Comparison of ENCODE assay signal across 1 cellular context in the genomic region with DNA sequence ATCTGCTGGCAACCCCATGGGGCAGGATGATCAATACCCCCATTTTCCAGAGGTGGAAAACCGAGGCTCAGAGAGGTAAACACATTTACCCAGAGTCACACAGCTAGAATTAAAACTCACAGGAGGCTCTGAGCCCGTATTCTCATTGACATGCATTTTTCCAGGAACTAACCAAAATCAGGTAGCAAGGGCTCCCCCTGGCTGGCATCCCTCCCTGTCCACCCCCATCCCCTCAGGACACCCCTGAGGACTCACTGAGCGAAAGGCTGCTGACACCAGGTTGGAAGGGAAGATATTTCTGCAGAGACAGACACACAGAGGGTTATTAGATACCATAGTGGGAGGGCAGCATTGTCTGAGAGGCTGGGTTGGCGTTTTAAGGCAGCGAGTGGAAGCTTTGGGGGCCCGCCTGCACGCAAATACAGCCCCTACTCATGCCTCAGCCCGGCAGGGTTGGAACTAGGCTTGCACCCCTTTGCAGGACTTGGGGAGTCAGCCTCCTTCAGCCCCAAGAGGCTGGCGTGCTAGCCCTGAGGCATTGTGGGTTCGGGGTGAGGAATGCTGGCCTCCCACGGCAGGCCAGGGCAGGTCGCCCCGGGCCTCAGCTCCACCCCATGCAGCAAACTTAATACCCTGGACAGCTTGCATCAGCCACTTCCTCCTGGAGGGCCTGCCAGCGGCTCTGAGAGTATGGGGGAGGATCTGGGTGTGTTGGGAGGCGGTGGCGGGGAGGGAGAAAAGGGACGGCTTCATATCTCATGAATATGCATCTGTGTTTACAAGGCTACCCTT.
TF ChIP-seq lines count a peak whose summit lies in the region.

No MANE protein-coding gene starts in this region.

TF ChIP-seq in K562, 482 proteins besides CTCF, POLR2A, EP300 and RAD21 (continued from another document and continues in another):
- TF ChIP-seq CXXC5 (CRISPR knock-in tag; IDR thresholded peaks at IDR 0.05) (peak; percentile 54), RFX1 (IDR thresholded peaks at IDR 0.05) (no peak), PHTF2 (CRISPR knock-in tag; IDR thresholded peaks at IDR 0.05) (no peak), CCAR2 (IDR thresholded peaks at IDR 0.05; ENCODE audit: low read depth, low read length) (no peak), TAF7 (tag; IDR thresholded peaks at IDR 0.05) (peak; percentile 60), NFE2L1 (tag; IDR thresholded peaks at IDR 0.05; ENCODE audit: borderline replicate concordance, low read depth) (no peak), HMG20B (CRISPR knock-in tag; IDR thresholded peaks at IDR 0.05) (no peak), PHB (CRISPR knock-in tag; IDR thresholded peaks at IDR 0.05) (no peak), RBBP5 (IDR thresholded peaks at IDR 0.05; ENCODE audit: borderline replicate concordance, insufficient read depth, low read length, poor library complexity, severe bottlenecking) (peak; percentile 11), SRSF3 (IDR thresholded peaks at IDR 0.05; ENCODE audit: insufficient read depth, low read length) (0 out of 2 replicates have a peak, but pooled peaks have one; percentile 62), POLR2AphosphoS2 (IDR thresholded peaks at IDR 0.05; ENCODE audit: low read length) (peak; percentile 95), STAT5A (IDR thresholded peaks at IDR 0.05; ENCODE audit: borderline replicate concordance, low read length) (no peak), C11orf30 (IDR thresholded peaks at IDR 0.05; ENCODE audit: low read depth) (no peak), CHCHD3 (CRISPR knock-in tag; IDR thresholded peaks at IDR 0.05) (no peak), TCFL5 (CRISPR knock-in tag; conservative IDR thresholded peaks at IDR 0.05) (no peak), NCOR1 (IDR thresholded peaks at IDR 0.05) (peak; percentile 23; the same call in 1 of the 2 replicates), JUN (IDR thresholded peaks at IDR 0.05; ENCODE audit: borderline replicate concordance, low read depth, low read length) (peak; percentile 78), JUN (CRISPR knock-in tag; IDR thresholded peaks at IDR 0.05; ENCODE audit: borderline replicate concordance) (no peak), ZNF224 (CRISPR knock-in tag; IDR thresholded peaks at IDR 0.05) (no peak), NRF1 (conservative IDR thresholded peaks at IDR 0.05 in 1 of 2, IDR thresholded peaks at IDR 0.05 in 1 of 2) (peak; percentile 44 to 55; a peak in 3 of 4 replicates), TAL1 (IDR thresholded peaks at IDR 0.05) (no peak), ZBTB7A (IDR thresholded peaks at IDR 0.05; ENCODE audit: borderline replicate concordance, control insufficient read depth, low read depth, low read length) (peak; percentile 29; the same call in 1 of the 2 replicates), CBX1 (IDR thresholded peaks at IDR 0.05; ENCODE audit: low read depth) (no peak), CREM (IDR thresholded peaks at IDR 0.05; ENCODE audit: low read depth) (no peak), ETV6 (IDR thresholded peaks at IDR 0.05; ENCODE audit: borderline replicate concordance in 1 of 2, low read depth in 2 of 2, low read length in 1 of 2) (peak; percentile 89 to 93), ETV6 (CRISPR knock-in tag; IDR thresholded peaks at IDR 0.05; ENCODE audit: borderline replicate concordance) (no peak), MAFF (IDR thresholded peaks at IDR 0.05; ENCODE audit: low read length) (no peak), ARHGAP35 (IDR thresholded peaks at IDR 0.05; ENCODE audit: partially characterized antibody) (no peak), ETV5 (CRISPR knock-in tag; IDR thresholded peaks at IDR 0.05; ENCODE audit: low read depth) (peak; percentile 45), PHB2 (IDR thresholded peaks at IDR 0.05; ENCODE audit: low read depth) (no peak), NR3C1 (CRISPR knock-in tag; IDR thresholded peaks at IDR 0.05) (no peak), TAF15 (IDR thresholded peaks at IDR 0.05; ENCODE audit: low read depth, low read length) (no peak), ZC3H11A (IDR thresholded peaks at IDR 0.05; ENCODE audit: low read depth, low read length) (no peak)
- TF ChIP-seq, protein P1, sequence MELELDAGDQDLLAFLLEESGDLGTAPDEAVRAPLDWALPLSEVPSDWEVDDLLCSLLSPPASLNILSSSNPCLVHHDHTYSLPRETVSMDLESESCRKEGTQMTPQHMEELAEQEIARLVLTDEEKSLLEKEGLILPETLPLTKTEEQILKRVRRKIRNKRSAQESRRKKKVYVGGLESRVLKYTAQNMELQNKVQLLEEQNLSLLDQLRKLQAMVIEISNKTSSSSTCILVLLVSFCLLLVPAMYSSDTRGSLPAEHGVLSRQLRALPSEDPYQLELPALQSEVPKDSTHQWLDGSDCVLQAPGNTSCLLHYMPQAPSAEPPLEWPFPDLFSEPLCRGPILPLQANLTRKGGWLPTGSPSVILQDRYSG (tag; conservative IDR thresholded peaks at IDR 0.05; ENCODE audit: low read depth): no peak
- TF ChIP-seq, protein P2, sequence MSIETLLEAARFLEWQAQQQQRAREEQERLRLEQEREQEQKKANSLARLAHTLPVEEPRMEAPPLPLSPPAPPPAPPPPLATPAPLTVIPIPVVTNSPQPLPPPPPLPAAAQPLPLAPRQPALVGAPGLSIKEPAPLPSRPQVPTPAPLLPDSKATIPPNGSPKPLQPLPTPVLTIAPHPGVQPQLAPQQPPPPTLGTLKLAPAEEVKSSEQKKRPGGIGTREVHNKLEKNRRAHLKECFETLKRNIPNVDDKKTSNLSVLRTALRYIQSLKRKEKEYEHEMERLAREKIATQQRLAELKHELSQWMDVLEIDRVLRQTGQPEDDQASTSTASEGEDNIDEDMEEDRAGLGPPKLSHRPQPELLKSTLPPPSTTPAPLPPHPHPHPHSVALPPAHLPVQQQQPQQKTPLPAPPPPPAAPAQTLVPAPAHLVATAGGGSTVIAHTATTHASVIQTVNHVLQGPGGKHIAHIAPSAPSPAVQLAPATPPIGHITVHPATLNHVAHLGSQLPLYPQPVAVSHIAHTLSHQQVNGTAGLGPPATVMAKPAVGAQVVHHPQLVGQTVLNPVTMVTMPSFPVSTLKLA (conservative IDR thresholded peaks at IDR 0.05): peak; percentile 60 to 73
- TF ChIP-seq, protein P3, sequence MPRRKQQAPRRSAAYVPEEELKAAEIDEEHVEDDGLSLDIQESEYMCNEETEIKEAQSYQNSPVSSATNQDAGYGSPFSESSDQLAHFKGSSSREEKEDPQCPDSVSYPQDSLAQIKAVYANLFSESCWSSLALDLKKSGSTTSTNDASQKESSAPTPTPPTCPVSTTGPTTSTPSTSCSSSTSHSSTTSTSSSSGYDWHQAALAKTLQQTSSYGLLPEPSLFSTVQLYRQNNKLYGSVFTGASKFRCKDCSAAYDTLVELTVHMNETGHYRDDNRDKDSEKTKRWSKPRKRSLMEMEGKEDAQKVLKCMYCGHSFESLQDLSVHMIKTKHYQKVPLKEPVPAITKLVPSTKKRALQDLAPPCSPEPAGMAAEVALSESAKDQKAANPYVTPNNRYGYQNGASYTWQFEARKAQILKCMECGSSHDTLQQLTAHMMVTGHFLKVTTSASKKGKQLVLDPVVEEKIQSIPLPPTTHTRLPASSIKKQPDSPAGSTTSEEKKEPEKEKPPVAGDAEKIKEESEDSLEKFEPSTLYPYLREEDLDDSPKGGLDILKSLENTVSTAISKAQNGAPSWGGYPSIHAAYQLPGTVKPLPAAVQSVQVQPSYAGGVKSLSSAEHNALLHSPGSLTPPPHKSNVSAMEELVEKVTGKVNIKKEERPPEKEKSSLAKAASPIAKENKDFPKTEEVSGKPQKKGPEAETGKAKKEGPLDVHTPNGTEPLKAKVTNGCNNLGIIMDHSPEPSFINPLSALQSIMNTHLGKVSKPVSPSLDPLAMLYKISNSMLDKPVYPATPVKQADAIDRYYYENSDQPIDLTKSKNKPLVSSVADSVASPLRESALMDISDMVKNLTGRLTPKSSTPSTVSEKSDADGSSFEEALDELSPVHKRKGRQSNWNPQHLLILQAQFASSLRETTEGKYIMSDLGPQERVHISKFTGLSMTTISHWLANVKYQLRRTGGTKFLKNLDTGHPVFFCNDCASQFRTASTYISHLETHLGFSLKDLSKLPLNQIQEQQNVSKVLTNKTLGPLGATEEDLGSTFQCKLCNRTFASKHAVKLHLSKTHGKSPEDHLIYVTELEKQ (CRISPR knock-in tag; IDR thresholded peaks at IDR 0.05): no peak
- TF ChIP-seq, protein P4, sequence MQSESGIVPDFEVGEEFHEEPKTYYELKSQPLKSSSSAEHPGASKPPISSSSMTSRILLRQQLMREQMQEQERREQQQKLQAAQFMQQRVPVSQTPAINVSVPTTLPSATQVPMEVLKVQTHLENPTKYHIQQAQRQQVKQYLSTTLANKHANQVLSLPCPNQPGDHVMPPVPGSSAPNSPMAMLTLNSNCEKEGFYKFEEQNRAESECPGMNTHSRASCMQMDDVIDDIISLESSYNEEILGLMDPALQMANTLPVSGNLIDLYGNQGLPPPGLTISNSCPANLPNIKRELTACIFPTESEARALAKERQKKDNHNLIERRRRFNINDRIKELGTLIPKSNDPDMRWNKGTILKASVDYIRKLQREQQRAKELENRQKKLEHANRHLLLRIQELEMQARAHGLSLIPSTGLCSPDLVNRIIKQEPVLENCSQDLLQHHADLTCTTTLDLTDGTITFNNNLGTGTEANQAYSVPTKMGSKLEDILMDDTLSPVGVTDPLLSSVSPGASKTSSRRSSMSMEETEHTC (IDR thresholded peaks at IDR 0.05): no peak
- TF ChIP-seq, protein P5, sequence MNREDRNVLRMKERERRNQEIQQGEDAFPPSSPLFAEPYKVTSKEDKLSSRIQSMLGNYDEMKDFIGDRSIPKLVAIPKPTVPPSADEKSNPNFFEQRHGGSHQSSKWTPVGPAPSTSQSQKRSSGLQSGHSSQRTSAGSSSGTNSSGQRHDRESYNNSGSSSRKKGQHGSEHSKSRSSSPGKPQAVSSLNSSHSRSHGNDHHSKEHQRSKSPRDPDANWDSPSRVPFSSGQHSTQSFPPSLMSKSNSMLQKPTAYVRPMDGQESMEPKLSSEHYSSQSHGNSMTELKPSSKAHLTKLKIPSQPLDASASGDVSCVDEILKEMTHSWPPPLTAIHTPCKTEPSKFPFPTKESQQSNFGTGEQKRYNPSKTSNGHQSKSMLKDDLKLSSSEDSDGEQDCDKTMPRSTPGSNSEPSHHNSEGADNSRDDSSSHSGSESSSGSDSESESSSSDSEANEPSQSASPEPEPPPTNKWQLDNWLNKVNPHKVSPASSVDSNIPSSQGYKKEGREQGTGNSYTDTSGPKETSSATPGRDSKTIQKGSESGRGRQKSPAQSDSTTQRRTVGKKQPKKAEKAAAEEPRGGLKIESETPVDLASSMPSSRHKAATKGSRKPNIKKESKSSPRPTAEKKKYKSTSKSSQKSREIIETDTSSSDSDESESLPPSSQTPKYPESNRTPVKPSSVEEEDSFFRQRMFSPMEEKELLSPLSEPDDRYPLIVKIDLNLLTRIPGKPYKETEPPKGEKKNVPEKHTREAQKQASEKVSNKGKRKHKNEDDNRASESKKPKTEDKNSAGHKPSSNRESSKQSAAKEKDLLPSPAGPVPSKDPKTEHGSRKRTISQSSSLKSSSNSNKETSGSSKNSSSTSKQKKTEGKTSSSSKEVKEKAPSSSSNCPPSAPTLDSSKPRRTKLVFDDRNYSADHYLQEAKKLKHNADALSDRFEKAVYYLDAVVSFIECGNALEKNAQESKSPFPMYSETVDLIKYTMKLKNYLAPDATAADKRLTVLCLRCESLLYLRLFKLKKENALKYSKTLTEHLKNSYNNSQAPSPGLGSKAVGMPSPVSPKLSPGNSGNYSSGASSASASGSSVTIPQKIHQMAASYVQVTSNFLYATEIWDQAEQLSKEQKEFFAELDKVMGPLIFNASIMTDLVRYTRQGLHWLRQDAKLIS (CRISPR knock-in tag; IDR thresholded peaks at IDR 0.05): peak; percentile 85; the same call in 1 of the 2 replicates
- TF ChIP-seq, protein P6, sequence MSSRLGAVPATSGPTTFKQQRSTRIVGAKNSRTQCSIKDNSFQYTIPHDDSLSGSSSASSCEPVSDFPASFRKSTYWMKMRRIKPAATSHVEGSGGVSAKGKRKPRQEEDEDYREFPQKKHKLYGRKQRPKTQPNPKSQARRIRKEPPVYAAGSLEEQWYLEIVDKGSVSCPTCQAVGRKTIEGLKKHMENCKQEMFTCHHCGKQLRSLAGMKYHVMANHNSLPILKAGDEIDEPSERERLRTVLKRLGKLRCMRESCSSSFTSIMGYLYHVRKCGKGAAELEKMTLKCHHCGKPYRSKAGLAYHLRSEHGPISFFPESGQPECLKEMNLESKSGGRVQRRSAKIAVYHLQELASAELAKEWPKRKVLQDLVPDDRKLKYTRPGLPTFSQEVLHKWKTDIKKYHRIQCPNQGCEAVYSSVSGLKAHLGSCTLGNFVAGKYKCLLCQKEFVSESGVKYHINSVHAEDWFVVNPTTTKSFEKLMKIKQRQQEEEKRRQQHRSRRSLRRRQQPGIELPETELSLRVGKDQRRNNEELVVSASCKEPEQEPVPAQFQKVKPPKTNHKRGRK (tag; IDR thresholded peaks at IDR 0.05): no peak
- TF ChIP-seq, protein P7, sequence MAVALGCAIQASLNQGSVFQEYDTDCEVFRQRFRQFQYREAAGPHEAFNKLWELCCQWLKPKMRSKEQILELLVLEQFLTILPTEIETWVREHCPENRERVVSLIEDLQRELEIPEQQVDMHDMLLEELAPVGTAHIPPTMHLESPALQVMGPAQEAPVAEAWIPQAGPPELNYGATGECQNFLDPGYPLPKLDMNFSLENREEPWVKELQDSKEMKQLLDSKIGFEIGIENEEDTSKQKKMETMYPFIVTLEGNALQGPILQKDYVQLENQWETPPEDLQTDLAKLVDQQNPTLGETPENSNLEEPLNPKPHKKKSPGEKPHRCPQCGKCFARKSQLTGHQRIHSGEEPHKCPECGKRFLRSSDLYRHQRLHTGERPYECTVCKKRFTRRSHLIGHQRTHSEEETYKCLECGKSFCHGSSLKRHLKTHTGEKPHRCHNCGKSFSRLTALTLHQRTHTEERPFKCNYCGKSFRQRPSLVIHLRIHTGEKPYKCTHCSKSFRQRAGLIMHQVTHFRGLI (CRISPR knock-in tag; IDR thresholded peaks at IDR 0.05): no peak
- TF ChIP-seq, protein P8, sequence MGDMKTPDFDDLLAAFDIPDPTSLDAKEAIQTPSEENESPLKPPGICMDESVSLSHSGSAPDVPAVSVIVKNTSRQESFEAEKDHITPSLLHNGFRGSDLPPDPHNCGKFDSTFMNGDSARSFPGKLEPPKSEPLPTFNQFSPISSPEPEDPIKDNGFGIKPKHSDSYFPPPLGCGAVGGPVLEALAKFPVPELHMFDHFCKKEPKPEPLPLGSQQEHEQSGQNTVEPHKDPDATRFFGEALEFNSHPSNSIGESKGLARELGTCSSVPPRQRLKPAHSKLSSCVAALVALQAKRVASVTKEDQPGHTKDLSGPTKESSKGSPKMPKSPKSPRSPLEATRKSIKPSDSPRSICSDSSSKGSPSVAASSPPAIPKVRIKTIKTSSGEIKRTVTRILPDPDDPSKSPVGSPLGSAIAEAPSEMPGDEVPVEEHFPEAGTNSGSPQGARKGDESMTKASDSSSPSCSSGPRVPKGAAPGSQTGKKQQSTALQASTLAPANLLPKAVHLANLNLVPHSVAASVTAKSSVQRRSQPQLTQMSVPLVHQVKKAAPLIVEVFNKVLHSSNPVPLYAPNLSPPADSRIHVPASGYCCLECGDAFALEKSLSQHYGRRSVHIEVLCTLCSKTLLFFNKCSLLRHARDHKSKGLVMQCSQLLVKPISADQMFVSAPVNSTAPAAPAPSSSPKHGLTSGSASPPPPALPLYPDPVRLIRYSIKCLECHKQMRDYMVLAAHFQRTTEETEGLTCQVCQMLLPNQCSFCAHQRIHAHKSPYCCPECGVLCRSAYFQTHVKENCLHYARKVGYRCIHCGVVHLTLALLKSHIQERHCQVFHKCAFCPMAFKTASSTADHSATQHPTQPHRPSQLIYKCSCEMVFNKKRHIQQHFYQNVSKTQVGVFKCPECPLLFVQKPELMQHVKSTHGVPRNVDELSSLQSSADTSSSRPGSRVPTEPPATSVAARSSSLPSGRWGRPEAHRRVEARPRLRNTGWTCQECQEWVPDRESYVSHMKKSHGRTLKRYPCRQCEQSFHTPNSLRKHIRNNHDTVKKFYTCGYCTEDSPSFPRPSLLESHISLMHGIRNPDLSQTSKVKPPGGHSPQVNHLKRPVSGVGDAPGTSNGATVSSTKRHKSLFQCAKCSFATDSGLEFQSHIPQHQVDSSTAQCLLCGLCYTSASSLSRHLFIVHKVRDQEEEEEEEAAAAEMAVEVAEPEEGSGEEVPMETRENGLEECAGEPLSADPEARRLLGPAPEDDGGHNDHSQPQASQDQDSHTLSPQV (IDR thresholded peaks at IDR 0.05): peak; percentile 60; the same call in 1 of the 2 replicates
